8 cellular contexts compared by ENCODE assay signal in genomic region chr12:113359133-113359938, GRCh38. TPM values are rescaled to one million over a fixed set of nuclear protein-coding genes. Genes with fewer than 3 reads are reported as not detected.
DNase-seq lines count a peak whose midpoint lies in the region; ATAC-seq and TF ChIP-seq lines count a peak whose summit lies in the region.

No MANE protein-coding gene starts in this region.

- H3K4me1 ChIP-seq in CD8-positive, alpha-beta T cell (ENCODE audit: insufficient read depth, low read length) = peaks cover 14% of the 10 kb centered on the region
- H3K4me1 ChIP-seq in sigmoid colon = peaks cover 0 to 21% (median 14%) of the 10 kb centered on the region in 4 donors

- CTCF ChIA-PET in CD8-positive, alpha-beta T cell (lab: Charles Lee) = no interaction called here

- no peaks in the 10 kb centered on the region for H3K27me3 ChIP-seq in CD8-positive, alpha-beta T cell (ENCODE audit: insufficient read depth, low read length)
- no peaks in the 10 kb centered on the region for H3K27me3 ChIP-seq in sigmoid colon

- peak overlapping the region; percentile 72 for H3K4me3 ChIP-seq in CD8-positive, alpha-beta T cell (ENCODE audit: low read depth, low read length)
- peak overlapping the region; percentile 84 for H3K4me3 ChIP-seq in iPS-11a (ENCODE audit: low read depth, low read length)
- H3K4me3 ChIP-seq in sigmoid colon = peak overlapping the region; percentile 47 to 90 (median 86)

- POLR2A ChIA-PET in CD8-positive, alpha-beta T cell (lab: Charles Lee) = interaction anchor here (0.9 kb wide), 1 partner anchor 28 kb away, joined by 7 read pairs; no protein-coding TSS in a partner anchor

- no peaks in the 10 kb centered on the region for H3K9me3 ChIP-seq in CD8-positive, alpha-beta T cell (ENCODE audit: low read length)
- no peaks in the 10 kb centered on the region for H3K9me3 ChIP-seq in sigmoid colon

- no peak for ATAC-seq in CD8-positive, alpha-beta T cell
- ATAC-seq in HG03460 (IDR thresholded peaks at IDR 0.05; ENCODE audit: unreplicated experiment) (peak; percentile 8), HG02981 (IDR thresholded peaks at IDR 0.05; ENCODE audit: unreplicated experiment) (no peak)

- H3K27me3 Mint-ChIP-seq in CD8-positive, alpha-beta T cell (ENCODE audit: low read depth) = no peaks in the 10 kb centered on the region

- intact Hi-C loops in CD8-positive, alpha-beta T cell (cut with DNase I, micrococcal nuclease) = loop anchor here (2.0 to 10.0 kb wide), 4 partner anchors 173 to 608 kb away; partner anchors contain the start of genes OAS1 (in 1 of the 2), OAS2 (in 1 of the 2) and RBM19 (in 1 of the 2)
- intact Hi-C loops in sigmoid colon (cut with DNase I) = loop anchor here (2.0 kb wide), 1 partner anchor 175 kb away; the partner anchor contains the start of genes DDX54 and RITA1

- peak in 1 of 7 experiments; percentile 12 for DNase-seq in CD8-positive, alpha-beta T cell
- DNase-seq in anterior cingulate cortex (lab: John Stamatoyannopoulos, UW) = peak in 57 of 58 donors; percentile 6 to 87 (median 64)
- peak; percentile 80 for DNase-seq in sigmoid colon
- DNase-seq in NCI-H774 (lab: John Stamatoyannopoulos, UW) = no peak
- DNase-seq in foreskin melanocyte = no peak

- no peak for TF ChIP-seq POLR2A in sigmoid colon (IDR thresholded peaks at IDR 0.05)

- peaks cover 2% of the 10 kb centered on the region for H3K36me3 Mint-ChIP-seq in CD8-positive, alpha-beta T cell

- TF ChIP-seq EP300 in sigmoid colon (IDR thresholded peaks at IDR 0.05) = no peak

- H3K4me3 Mint-ChIP-seq in CD8-positive, alpha-beta T cell = peak overlapping the region; percentile 82

- peaks cover 16% of the 10 kb centered on the region for H3K4me1 Mint-ChIP-seq in CD8-positive, alpha-beta T cell (ENCODE audit: low read depth)

- WGBS in sigmoid colon, 2 donors = 47 to 55% methylated on average over 11 of the region's 11 CpGs

- H3K27ac Mint-ChIP-seq in CD8-positive, alpha-beta T cell = peak overlapping the region; percentile 87

- H3K9me3 Mint-ChIP-seq in CD8-positive, alpha-beta T cell = no peaks in the 10 kb centered on the region

- H3K27ac ChIP-seq in CD8-positive, alpha-beta T cell (ENCODE audit: low read depth, low read length) = peak overlapping the region; percentile 56
- H3K27ac ChIP-seq in sigmoid colon = peak overlapping the region; percentile 85 to 91 (median 88)

- H3K36me3 ChIP-seq in CD8-positive, alpha-beta T cell (ENCODE audit: insufficient read depth, low read length) = no peaks in the 10 kb centered on the region
- peaks cover 0 to 4% (median 0%) of the 10 kb centered on the region in 4 donors for H3K36me3 ChIP-seq in sigmoid colon

- TF ChIP-seq CTCF in CD8-positive, alpha-beta T cell (IDR thresholded peaks at IDR 0.05) = no peak
- TF ChIP-seq CTCF in sigmoid colon (IDR thresholded peaks at IDR 0.05) = no peak

RNA-seq across cellular contexts. Expression of gene PLBD2, which starts 0.9 kb away (rescaled TPM):
- 1 to 10 TPM; 9.2 to 9.9 TPM for total RNA-seq in CD8-positive, alpha-beta T cell
- total RNA-seq in sigmoid colon = 10 to 100 TPM; 13.2 to 39.1 (median 16.4) TPM
- 10 to 100 TPM in 1 of 3 donors, 1 to 10 TPM in 2; 3.0 to 14.4 (median 8.3) TPM for polyA plus RNA-seq in sigmoid colon

RNA-seq across cellular contexts. Expression of gene SLC8B1, which starts 24.4 kb away (rescaled TPM):
- 10 to 100 TPM; 67.3 to 72.8 TPM for total RNA-seq in CD8-positive, alpha-beta T cell
- total RNA-seq in sigmoid colon = 10 to 100 TPM; 13.6 to 31.3 (median 23.4) TPM
- polyA plus RNA-seq in sigmoid colon = 10 to 100 TPM in 2 of 3 donors, 1 to 10 TPM in 1; 8.4 to 38.5 (median 12.3) TPM

RNA-seq across cellular contexts. Expression of gene SDS, which starts 44.4 kb away (rescaled TPM):
- not detected for total RNA-seq in CD8-positive, alpha-beta T cell
- total RNA-seq in sigmoid colon = under 1 TPM in 1 of 4 donors, not detected in 3; 0.27 TPM
- 10 to 100 TPM in 1 of 3 donors, 1 to 10 TPM in 2; 2.9 to 23.6 (median 4.8) TPM for polyA plus RNA-seq in sigmoid colon

Comparison
In these comparisons a context has a peak if more than half of its experiments do, and no peak if none do; other contexts are left out.
1. DNase-seq: peak in anterior cingulate cortex (57 of 58) and sigmoid colon (single experiment); none in NCI-H774 (single experiment) and foreskin melanocyte (single experiment).
2. Peak in every context shown above with its lines, with median percentiles within 50 percentile points of each other: H3K4me3 ChIP-seq.